ENCODE assay signal across 1 cellular context in genomic region chr21:45975017-45975595, GRCh38.
TF ChIP-seq lines count a peak whose summit lies in the region.

No MANE protein-coding gene starts in this region.

TF ChIP-seq in SK-N-SH, 30 proteins besides CTCF, POLR2A, EP300 and RAD21 (continued from another document):
- TF ChIP-seq, protein P1, sequence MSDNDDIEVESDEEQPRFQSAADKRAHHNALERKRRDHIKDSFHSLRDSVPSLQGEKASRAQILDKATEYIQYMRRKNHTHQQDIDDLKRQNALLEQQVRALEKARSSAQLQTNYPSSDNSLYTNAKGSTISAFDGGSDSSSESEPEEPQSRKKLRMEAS (IDR thresholded peaks at IDR 0.05; ENCODE audit: low read depth) = no peak
- TF ChIP-seq NRF1 (IDR thresholded peaks at IDR 0.05; ENCODE audit: low read depth, low read length) (no peak), TAF1 (IDR thresholded peaks at IDR 0.05; ENCODE audit: borderline replicate concordance, low read depth, low read length) (no peak)
TF ChIP-seq in SK-N-SH: peak in this region for 0.
